Comparison of ENCODE assay signal across 28 cellular contexts in the genomic region with DNA sequence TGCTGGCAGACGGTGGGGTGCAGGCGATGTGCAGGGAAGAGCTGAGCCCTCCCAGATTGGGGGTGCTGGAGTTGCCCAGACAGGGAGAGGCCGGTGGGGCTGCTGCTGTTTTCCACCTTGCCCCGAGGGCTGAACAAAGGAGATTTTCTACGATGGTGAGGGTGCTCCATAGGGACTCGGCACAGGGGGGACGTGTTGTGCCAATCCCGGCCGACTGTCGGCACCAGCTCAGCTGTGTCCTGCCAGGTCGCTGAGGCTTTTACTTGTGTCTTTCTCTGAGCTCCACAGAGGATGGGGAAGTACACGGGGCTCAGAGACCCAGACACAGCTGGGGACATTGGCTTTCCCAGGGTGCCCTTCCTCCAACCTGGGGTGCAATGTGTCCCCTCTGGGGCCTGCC.
A peak's percentile ranks its signal among the peaks of the same experiment; 100 is the strongest.
DNase-seq lines count a peak whose midpoint lies in the region; ATAC-seq and TF ChIP-seq lines count a peak whose summit lies in the region.
"Had no signal": no experiment of that assay in that cellular context is flagged by ENCODE, and none has a peak within 500 bp of the region (broad histone marks: within the 10 kb centered on the region; RNA-seq: fewer than 3 reads in every experiment).

No MANE protein-coding gene starts in this region.

- no peaks in the 10 kb centered on the region for H3K36me3 ChIP-seq in ascending aorta
- H3K36me3 ChIP-seq in thoracic aorta: no peaks in the 10 kb centered on the region
- H3K36me3 ChIP-seq: esophagus squamous epithelium, heart right ventricle had no signal

- H3K27ac ChIP-seq in ascending aorta (peak overlapping the region; percentile 84 to 86), thoracic aorta (peak overlapping the region; percentile 76 to 94)
- H3K27ac ChIP-seq: body of pancreas, esophagus squamous epithelium, heart right ventricle, HL-60, RWPE1, SK-N-MC had no signal

- peak; percentile 9 for DNase-seq in activated CD8-positive, alpha-beta memory T cell treated with anti-CD3 and anti-CD28 coated beads for 24 hours
- DNase-seq in activated CD8-positive, alpha-beta memory T cell treated with anti-CD3 and anti-CD28 coated beads, Interleukin-2, amount 50 U/mL, for 4 hours: no peak
- DNase-seq in ascending aorta (ENCODE audit: low spot score in 2 of 2) (no peak), mesenteric fat pad (ENCODE audit: low spot score) (peak; percentile 81), thoracic aorta (ENCODE audit: low spot score) (no peak), GM19240 (ENCODE audit: insufficient read length, low spot score) (no peak)
- DNase-seq: activated T-cell treated with anti-CD3 and anti-CD28 coated beads, Interleukin-2, amount 50 U/mL, for 4 hours; Caco-2; dermis blood vessel endothelial cell; esophagus squamous epithelium; foreskin melanocyte; heart right ventricle; KG1; kidney glomerular epithelial cell; mammary epithelial cell; NCI-H1930; NCI-H524 treated with DMSO at 0.1 percent for 48 hours; OCI-M1; stimulated activated CD4-positive, alpha-beta T cell treated with anti-CD3 and anti-CD28 coated beads, Interleukin-15, amount 100 ng/mL, for 24 hours; stimulated activated CD4-positive, alpha-beta T cell treated with anti-CD3 and anti-CD28 coated beads, Interleukin-4, amount 100 ng/mL, for 4 hours; T-helper 2 cell had no signal

- intact Hi-C loops in ascending aorta (cut with DNase I): loop anchor here (5.0 kb wide), 1 partner anchor 434 kb away; no protein-coding TSS in a partner anchor

- H3K27me3 ChIP-seq in ascending aorta (no peaks in the 10 kb centered on the region), thoracic aorta (replicated peaks; ENCODE audit: insufficient read depth) (no peaks in the 10 kb centered on the region)
- H3K27me3 ChIP-seq: body of pancreas had no signal

- ATAC-seq in thoracic aorta (ENCODE audit: insufficient number of reproducible peaks, low FRiP score, low read depth): no peak
- no peak for ATAC-seq in GM19324 (IDR thresholded peaks at IDR 0.05; ENCODE audit: low FRiP score, unreplicated experiment)
- ATAC-seq in GM21737 (IDR thresholded peaks at IDR 0.05; ENCODE audit: unreplicated experiment): no peak
- ATAC-seq: activated T-cell treated with anti-CD3 and anti-CD28 coated beads, Interleukin-2, amount 50 U/mL, for 4 hours; body of pancreas; HCT116; heart right ventricle had no signal

- H3K4me3 ChIP-seq in ascending aorta (no peak overlapping the region), thoracic aorta (no peak overlapping the region)
- H3K4me3 ChIP-seq: body of pancreas, esophagus squamous epithelium, heart right ventricle, SK-N-MC had no signal

- H3K4me1 ChIP-seq in ascending aorta: peaks cover 24 to 53% of the 10 kb centered on the region in 2 donors
- H3K4me1 ChIP-seq in thoracic aorta (ENCODE audit: control insufficient read depth in 1 of 2, low read depth in 2 of 2): peaks cover 29 to 73% of the 10 kb centered on the region in 2 donors
- H3K4me1 ChIP-seq: body of pancreas, Caco-2, esophagus squamous epithelium had no signal

- TF ChIP-seq CTCF in ascending aorta (IDR thresholded peaks at IDR 0.05) (no peak), thoracic aorta (IDR thresholded peaks at IDR 0.05) (no peak)

- H3K9me3 ChIP-seq in ascending aorta (no peaks in the 10 kb centered on the region), thoracic aorta (no peaks in the 10 kb centered on the region)
- H3K9me3 ChIP-seq: body of pancreas, Caco-2, esophagus squamous epithelium, heart right ventricle had no signal

Comparison
In these comparisons a context has a peak if more than half of its experiments do, and no peak if none do; other contexts are left out.
1. DNase-seq: peak in activated CD8-positive, alpha-beta memory T cell treated with anti-CD3 and anti-CD28 coated beads for 24 hours (single experiment) and mesenteric fat pad (single experiment); none in activated CD8-positive, alpha-beta memory T cell treated with anti-CD3 and anti-CD28 coated beads, Interleukin-2, amount 50 U/mL, for 4 hours (single experiment), ascending aorta (0 of 2), thoracic aorta (single experiment) and GM19240 (single experiment).